10 cellular contexts compared by ENCODE assay signal in genomic region chr12:92539966-92540791, GRCh38.
DNase-seq lines count a peak whose midpoint lies in the region; ATAC-seq, FAIRE-seq and TF ChIP-seq lines count a peak whose summit lies in the region.
"Had no signal": no experiment of that assay in that cellular context is flagged by ENCODE, and none has a peak within 500 bp of the region (broad histone marks: within the 10 kb centered on the region; RNA-seq: fewer than 3 reads in every experiment).

No MANE protein-coding gene starts in this region.

- H3K27me3 Mint-ChIP-seq in activated naive CD4-positive, alpha-beta T cell treated with anti-CD3 and anti-CD28 coated beads, Interleukin-2, amount 10 ng/mL, durations not matched to agents 7 days and 5 days, result no peaks in the 10 kb centered on the region

- H3K27me3 ChIP-seq in heart left ventricle (no peaks in the 10 kb centered on the region), spleen (replicated peaks in 1 of 7) (no peaks in the 10 kb centered on the region), stomach (no peaks in the 10 kb centered on the region)

- H3K36me3 Mint-ChIP-seq in activated naive CD4-positive, alpha-beta T cell treated with anti-CD3 and anti-CD28 coated beads, Interleukin-2, amount 10 ng/mL, durations not matched to agents 7 days and 5 days, result peaks cover 31% of the 10 kb centered on the region

- DNase-seq in activated naive CD4-positive, alpha-beta T cell treated with anti-CD3 and anti-CD28 coated beads, Interleukin-2, amount 10 ng/mL, durations not matched to agents 7 days and 5 days, result peak; percentile 28
- no peak for DNase-seq in activated naive CD4-positive, alpha-beta T cell treated with Interleukin-2 at 50 U/mL for 16 hours
- DNase-seq in NCI-H446 treated with DMSO at 0.1 percent for 48 hours (lab: John Stamatoyannopoulos, UW), result peak; percentile 58
- peak; percentile 24 to 66 (median 40) for DNase-seq in heart left ventricle
- DNase-seq in spleen, result peak; percentile 75
- DNase-seq in H4 (ENCODE audit: low spot score), result no peak
- DNase-seq in HTR-8/SVneo (ENCODE audit: insufficient read length, low spot score), result no peak
- DNase-seq in stomach, result no peak

- no peak for TF ChIP-seq EP300 in stomach (IDR thresholded peaks at IDR 0.05)

- CTCF ChIA-PET in activated naive CD4-positive, alpha-beta T cell treated with anti-CD3 and anti-CD28 coated beads, Interleukin-2, amount 10 ng/mL, durations not matched to agents 7 days and 5 days (lab: Charles Lee), result no interaction called here

- H3K4me1 ChIP-seq in heart left ventricle (peaks cover 3 to 65% (median 31%) of the 10 kb centered on the region in 12 donors), spleen (peaks cover 15 to 68% (median 43%) of the 10 kb centered on the region in 6 donors), stomach (peaks cover 31 to 65% (median 51%) of the 10 kb centered on the region in 4 donors)

- peaks cover 70% of the 10 kb centered on the region for H3K4me1 Mint-ChIP-seq in activated naive CD4-positive, alpha-beta T cell treated with anti-CD3 and anti-CD28 coated beads, Interleukin-2, amount 10 ng/mL, durations not matched to agents 7 days and 5 days

- H3K36me3 ChIP-seq in heart left ventricle (no peaks in the 10 kb centered on the region), spleen (no peaks in the 10 kb centered on the region), stomach (no peaks in the 10 kb centered on the region)

- WGBS in heart left ventricle, 4 donors, result 44 to 61% (median 53%) methylated on average over 13 of the region's 13 CpGs
- WGBS in spleen, 5 donors, result 43 to 56% (median 46%) methylated on average over 13 of the region's 13 CpGs
- WGBS in stomach, 5 donors, result 63 to 77% (median 67%) methylated on average over 9 to 13 of the region's 13 CpGs

- H3K9me3 Mint-ChIP-seq in activated naive CD4-positive, alpha-beta T cell treated with anti-CD3 and anti-CD28 coated beads, Interleukin-2, amount 10 ng/mL, durations not matched to agents 7 days and 5 days, result peaks cover 21% of the 10 kb centered on the region

- ATAC-seq in heart left ventricle, result peak in 3 of 4 donors; percentile 43 to 49 (median 47)

- no peak for FAIRE-seq in HTR-8/SVneo (lab: Jason Lieb, UNC)

- TF ChIP-seq CTCF in heart left ventricle (IDR thresholded peaks at IDR 0.05) (peak in 3 of 12 donors; percentile 9 to 18 (median 17)), spleen (IDR thresholded peaks at IDR 0.05 in 8 of 11, conservative IDR thresholded peaks at IDR 0.05 in 3 of 11) (no peak), stomach (IDR thresholded peaks at IDR 0.05) (no peak)

- H3K27ac ChIP-seq in heart left ventricle (peak overlapping the region in 11 of 12 donors; percentile 2 to 81 (median 50)), spleen (peak overlapping the region; percentile 43 to 81 (median 66)), stomach (peak overlapping the region in 2 of 5 donors; percentile 33 to 60)
- H3K27ac ChIP-seq: C4-2B, SK-N-MC had no signal

- TF ChIP-seq POLR2A in heart left ventricle (IDR thresholded peaks at IDR 0.05), result no peak
- no peak for TF ChIP-seq POLR2A in spleen (IDR thresholded peaks at IDR 0.05)
- TF ChIP-seq POLR2A in stomach (IDR thresholded peaks at IDR 0.05), result no peak

- H3K27ac Mint-ChIP-seq in activated naive CD4-positive, alpha-beta T cell treated with anti-CD3 and anti-CD28 coated beads, Interleukin-2, amount 10 ng/mL, durations not matched to agents 7 days and 5 days, result peak overlapping the region; percentile 95

- H3K4me3 Mint-ChIP-seq in activated naive CD4-positive, alpha-beta T cell treated with anti-CD3 and anti-CD28 coated beads, Interleukin-2, amount 10 ng/mL, durations not matched to agents 7 days and 5 days, result no peak overlapping the region

- H3K4me3 ChIP-seq in heart left ventricle, result no peak overlapping the region
- no peak overlapping the region for H3K4me3 ChIP-seq in spleen
- no peak overlapping the region for H3K4me3 ChIP-seq in stomach
- H3K4me3 ChIP-seq: SK-N-MC had no signal

- H3K9me3 ChIP-seq in heart left ventricle (no peaks in the 10 kb centered on the region), spleen (no peaks in the 10 kb centered on the region), stomach (no peaks in the 10 kb centered on the region)

- intact Hi-C loops in heart left ventricle (cut with DNase I), result no loop called here
- intact Hi-C loops in spleen (cut with DNase I; ENCODE audit: low total_unique reads), result no loop called here
- intact Hi-C loops in stomach (cut with DNase I; ENCODE audit: low total_unique reads), result no loop called here

Comparison
In these comparisons a context has a peak if more than half of its experiments do, and no peak if none do; other contexts are left out.
1. DNase-seq: peak in activated naive CD4-positive, alpha-beta T cell treated with anti-CD3 and anti-CD28 coated beads, Interleukin-2, amount 10 ng/mL, durations not matched to agents 7 days and 5 days (single experiment), NCI-H446 treated with DMSO at 0.1 percent for 48 hours (single experiment), heart left ventricle (5 of 5) and spleen (single experiment); none in activated naive CD4-positive, alpha-beta T cell treated with Interleukin-2 at 50 U/mL for 16 hours (single experiment), H4 (single experiment), HTR-8/SVneo (single experiment) and stomach (single experiment).